In the genomic region with DNA sequence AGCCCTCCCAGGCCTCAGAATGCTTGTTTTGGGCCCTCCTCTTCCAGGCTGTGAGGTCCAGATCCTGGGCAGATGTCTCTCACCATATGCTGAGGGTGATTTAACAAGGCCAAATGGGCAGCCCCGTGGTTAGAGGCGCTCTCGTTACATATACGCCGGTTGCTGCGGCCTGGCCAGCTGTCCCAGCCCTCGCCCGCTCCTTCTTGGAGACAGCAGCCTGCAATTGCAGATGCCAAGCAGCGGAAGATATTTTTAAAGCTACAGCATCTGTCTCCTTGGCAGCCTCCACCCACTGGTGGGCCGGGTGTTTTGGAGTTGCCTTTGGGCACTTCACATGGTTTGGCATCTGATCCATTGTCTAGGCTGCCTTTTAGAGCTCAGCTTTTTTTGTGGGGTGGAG, we compare ENCODE assay signal across 13 cellular contexts.
A peak's percentile ranks its signal among the peaks of the same experiment; 100 is the strongest.
DNase-seq lines count a peak whose midpoint lies in the region; ATAC-seq lines count a peak whose summit lies in the region.
"Had no signal": no experiment of that assay in that cellular context is flagged by ENCODE, and none has a peak within 500 bp of the region (broad histone marks: within the 10 kb centered on the region; RNA-seq: fewer than 3 reads in every experiment).

No MANE protein-coding gene starts in this region.

- peak; percentile 99 for DNase-seq in DMS 273 (lab: John Stamatoyannopoulos, UW; ENCODE audit: unreplicated experiment)
- peak; percentile 90 to 92 for DNase-seq in SJCRH30
- peak in 24 of 42 donors; percentile 10 to 64 (median 34) for DNase-seq in head of caudate nucleus
- DNase-seq in posterior vena cava (ENCODE audit: low spot score): peak; percentile 75
- DNase-seq in activated CD8-positive, alpha-beta T cell treated with anti-CD3 and anti-CD28 coated beads, Interleukin-2, amount 10 ng/mL, durations not matched to agents 7 days and 5 days: no peak
- DNase-seq in 8988T: no peak
- DNase-seq: CD4-positive, alpha-beta memory T cell; effector CD4-positive, alpha-beta T cell; lower lobe of right lung; NCI-H748 treated with DMSO at 0.1 percent for 48 hours; T-helper 9 cell had no signal

- peaks cover 14% of the 10 kb centered on the region; the same call in 1 of the 2 replicates for H3K4me1 ChIP-seq in SJCRH30

- H3K9me3 Mint-ChIP-seq in activated CD8-positive, alpha-beta T cell treated with anti-CD3 and anti-CD28 coated beads, Interleukin-2, amount 10 ng/mL, durations not matched to agents 7 days and 5 days (ENCODE audit: insufficient read depth): no peaks in the 10 kb centered on the region

- CTCF ChIA-PET in activated CD8-positive, alpha-beta T cell treated with anti-CD3 and anti-CD28 coated beads, Interleukin-2, amount 10 ng/mL, durations not matched to agents 7 days and 5 days (lab: Charles Lee): no interaction called here

- no peaks in the 10 kb centered on the region for H3K9me3 ChIP-seq in SJCRH30 (replicated peaks)
- H3K9me3 ChIP-seq: lower lobe of right lung had no signal

- no peaks in the 10 kb centered on the region for H3K36me3 Mint-ChIP-seq in activated CD8-positive, alpha-beta T cell treated with anti-CD3 and anti-CD28 coated beads, Interleukin-2, amount 10 ng/mL, durations not matched to agents 7 days and 5 days (ENCODE audit: low read depth)
- H3K36me3 Mint-ChIP-seq: CD4-positive, alpha-beta memory T cell had no signal

- H3K4me3 ChIP-seq in SJCRH30: no peak overlapping the region
- H3K4me3 ChIP-seq: lower lobe of right lung had no signal

- ATAC-seq in HG03432 (IDR thresholded peaks at IDR 0.05; ENCODE audit: unreplicated experiment): no peak
- no peak for ATAC-seq in activated CD8-positive, alpha-beta T cell treated with anti-CD3 and anti-CD28 coated beads, Interleukin-2, amount 10 ng/mL, durations not matched to agents 7 days and 5 days
- no peak for ATAC-seq in HG03342 (IDR thresholded peaks at IDR 0.05; ENCODE audit: unreplicated experiment)
- ATAC-seq: lower lobe of right lung had no signal

- no peak overlapping the region for H3K4me3 Mint-ChIP-seq in activated CD8-positive, alpha-beta T cell treated with anti-CD3 and anti-CD28 coated beads, Interleukin-2, amount 10 ng/mL, durations not matched to agents 7 days and 5 days
- H3K4me3 Mint-ChIP-seq: CD4-positive, alpha-beta memory T cell had no signal

- POLR2A ChIA-PET in activated CD8-positive, alpha-beta T cell treated with anti-CD3 and anti-CD28 coated beads, Interleukin-2, amount 10 ng/mL, durations not matched to agents 7 days and 5 days (lab: Charles Lee): no interaction called here

- no peaks in the 10 kb centered on the region for H3K27me3 Mint-ChIP-seq in activated CD8-positive, alpha-beta T cell treated with anti-CD3 and anti-CD28 coated beads, Interleukin-2, amount 10 ng/mL, durations not matched to agents 7 days and 5 days (ENCODE audit: low read depth)

- no peak overlapping the region for H3K27ac Mint-ChIP-seq in activated CD8-positive, alpha-beta T cell treated with anti-CD3 and anti-CD28 coated beads, Interleukin-2, amount 10 ng/mL, durations not matched to agents 7 days and 5 days
- H3K27ac Mint-ChIP-seq: CD4-positive, alpha-beta memory T cell had no signal

- H3K27me3 ChIP-seq in SJCRH30: no peaks in the 10 kb centered on the region

- intact Hi-C loops in head of caudate nucleus (cut with DNase I) (no loop called here), posterior vena cava (cut with DNase I) (no loop called here)

- no peaks in the 10 kb centered on the region for H3K36me3 ChIP-seq in SJCRH30
- H3K36me3 ChIP-seq: lower lobe of right lung had no signal

- no peaks in the 10 kb centered on the region for H3K4me1 Mint-ChIP-seq in activated CD8-positive, alpha-beta T cell treated with anti-CD3 and anti-CD28 coated beads, Interleukin-2, amount 10 ng/mL, durations not matched to agents 7 days and 5 days (ENCODE audit: low read depth)
- H3K4me1 Mint-ChIP-seq: CD4-positive, alpha-beta memory T cell had no signal

- H3K27ac ChIP-seq in SJCRH30: peak overlapping the region; percentile 15; the same call in 1 of the 2 replicates
- H3K27ac ChIP-seq: lower lobe of right lung had no signal

Comparison
In these comparisons a context has a peak if more than half of its experiments do, and no peak if none do; other contexts are left out.
1. DNase-seq: peak in DMS 273 (single experiment), SJCRH30 (2 of 2), head of caudate nucleus (24 of 42) and posterior vena cava (single experiment); none in activated CD8-positive, alpha-beta T cell treated with anti-CD3 and anti-CD28 coated beads, Interleukin-2, amount 10 ng/mL, durations not matched to agents 7 days and 5 days (single experiment) and 8988T (single experiment).